Comparison of ENCODE assay signal across 20 cellular contexts in the genomic region with DNA sequence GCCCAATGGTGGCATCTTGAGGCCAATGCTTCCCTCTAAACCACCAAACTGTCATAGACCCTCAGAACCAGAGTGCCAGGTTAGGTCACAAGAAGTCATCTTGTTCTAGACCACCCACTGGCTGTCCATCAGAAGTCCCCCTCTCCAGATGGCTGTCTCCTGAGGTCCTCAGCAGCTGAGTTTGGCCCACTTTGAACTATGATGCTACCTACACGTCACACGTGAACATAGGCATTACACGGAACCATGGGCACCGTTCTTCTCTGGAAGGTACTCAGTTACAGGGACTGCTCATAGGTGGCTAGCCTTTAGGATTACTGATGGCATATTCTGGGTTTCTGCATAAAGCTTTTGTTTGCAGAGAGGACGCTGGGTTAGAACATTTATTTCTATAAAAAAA.
A peak's percentile ranks its signal among the peaks of the same experiment; 100 is the strongest.
DNase-seq lines count a peak whose midpoint lies in the region; ATAC-seq, FAIRE-seq and TF ChIP-seq lines count a peak whose summit lies in the region.
"Had no signal": no experiment of that assay in that cellular context is flagged by ENCODE, and none has a peak within 500 bp of the region (broad histone marks: within the 10 kb centered on the region; RNA-seq: fewer than 3 reads in every experiment).

No MANE protein-coding gene starts in this region.

- H3K4me3 ChIP-seq in breast epithelium (no peak overlapping the region), mammary epithelial cell (replicated peaks in 1 of 3; ENCODE audit: insufficient read depth in 1 of 3, low read depth in 2 of 3, low read length in 3 of 3) (no peak overlapping the region), mesenchymal stem cell (ENCODE audit: insufficient read depth in 1 of 2, low read depth in 1 of 2, low read length in 2 of 2) (no peak overlapping the region)
- H3K4me3 ChIP-seq: A549 had no signal

- no peak overlapping the region for H2AFZ ChIP-seq in mammary epithelial cell (ENCODE audit: low read depth, low read length)
- no peak overlapping the region for H2AFZ ChIP-seq in mesenchymal stem cell (ENCODE audit: low read depth, low read length)

- 79% methylated on average over 5 of the region's 5 CpGs for WGBS in mammary epithelial cell (ENCODE audit: low coverage, missing lambda C conversion rate)
- WGBS in mesenchymal stem cell = 97% methylated on average over 4 of the region's 5 CpGs

- H3K36me3 ChIP-seq in breast epithelium (no peaks in the 10 kb centered on the region), mammary epithelial cell (ENCODE audit: insufficient read depth, low read length) (no peaks in the 10 kb centered on the region), mesenchymal stem cell (ENCODE audit: control insufficient read depth in 1 of 2, insufficient read depth in 2 of 2, low read depth in 1 of 2, low read length in 2 of 2) (peaks cover 7 to 33% of the 10 kb centered on the region in 2 experiments)

- no peak for ATAC-seq in GM18498 (IDR thresholded peaks at IDR 0.05; ENCODE audit: unreplicated experiment)
- ATAC-seq: A549 had no signal

- H3K18ac ChIP-seq in mesenchymal stem cell (ENCODE audit: low read depth in 1 of 2, low read length in 2 of 2) = peak overlapping the region in 1 of 2 experiments; percentile 18

- dilution Hi-C loops in mammary epithelial cell (cut with HindIII; ENCODE audit: low sequenced_read_pairs) = no loop called here

- H3K4me2 ChIP-seq in mammary epithelial cell (ENCODE audit: insufficient read depth, low read depth, low read length) (no peak overlapping the region), mesenchymal stem cell (ENCODE audit: low read length, poor library complexity, severe bottlenecking) (no peak overlapping the region)
- H3K4me2 ChIP-seq: A549 had no signal

- H2BK5ac ChIP-seq in mesenchymal stem cell (ENCODE audit: low read depth, low read length, poor library complexity, severe bottlenecking) = no peak overlapping the region

- peak; percentile 48 for FAIRE-seq in urothelium cell line (lab: Jason Lieb, UNC)
- FAIRE-seq: A549, D721Med, G401.6, GM12891, GM18507, HTR-8/SVneo had no signal

- H4K91ac ChIP-seq in mesenchymal stem cell (ENCODE audit: low read length) = no peak overlapping the region

- H3K79me2 ChIP-seq in mammary epithelial cell (ENCODE audit: insufficient read depth, low read length) = no peaks in the 10 kb centered on the region

- no peak overlapping the region for H2AK5ac ChIP-seq in mesenchymal stem cell (ENCODE audit: low read length, severe bottlenecking)

- no peak overlapping the region for H3K23ac ChIP-seq in mesenchymal stem cell (ENCODE audit: low read length in 2 of 2)

- H3K9ac ChIP-seq in mammary epithelial cell (ENCODE audit: insufficient read depth, low read length) = no peak overlapping the region
- H3K9ac ChIP-seq in mesenchymal stem cell (ENCODE audit: low read length) = peak overlapping the region; percentile 87

- DNase-seq in breast epithelium (ENCODE audit: low spot score in 2 of 2) (no peak), mammary epithelial cell (no peak), mesenchymal stem cell (no peak), urothelium cell line (ENCODE audit: low spot score) (no peak), KG1 (lab: John Stamatoyannopoulos, UW) (no peak), RWPE1 (ENCODE audit: low spot score) (no peak)
- DNase-seq: AML-193; Caco-2; CD4-positive, alpha-beta T cell; GOT3; H9 had no signal

- CTCF ChIA-PET in mammary epithelial cell (lab: Charles Lee; ENCODE audit: low non-redundant PET) (no interaction called here), RWPE1 (lab: Yijun Ruan, JAX) (no interaction called here)

- no peak overlapping the region for H4K8ac ChIP-seq in mesenchymal stem cell (ENCODE audit: low read length)

- H3K4me1 ChIP-seq in breast epithelium (peaks cover 0 to 6% of the 10 kb centered on the region in 2 donors), mammary epithelial cell (ENCODE audit: insufficient read depth, low read length) (no peaks in the 10 kb centered on the region), mesenchymal stem cell (ENCODE audit: control insufficient read depth, insufficient read depth, low read depth, low read length) (peaks cover 12% of the 10 kb centered on the region)
- H3K4me1 ChIP-seq: A549, Caco-2 had no signal

- H2BK15ac ChIP-seq in mesenchymal stem cell (ENCODE audit: low read depth, poor library complexity, severe bottlenecking) = no peak overlapping the region

- H3K27me3 ChIP-seq in breast epithelium (no peaks in the 10 kb centered on the region), mammary epithelial cell (ENCODE audit: insufficient read depth, low read length) (no peaks in the 10 kb centered on the region), mesenchymal stem cell (ENCODE audit: control insufficient read depth in 1 of 2, insufficient read depth in 1 of 2, low read length in 2 of 2) (no peaks in the 10 kb centered on the region)

- H3K79me1 ChIP-seq in mesenchymal stem cell (replicated peaks; ENCODE audit: low read length, poor library complexity, severe bottlenecking) = peaks cover 40% of the 10 kb centered on the region

- H3K27ac ChIP-seq in breast epithelium (peak overlapping the region; percentile 55 to 84), mammary epithelial cell (ENCODE audit: insufficient read depth, low read depth, low read length) (no peak overlapping the region), mesenchymal stem cell (ENCODE audit: low read length, poor library complexity, severe bottlenecking) (no peak overlapping the region), RWPE1 (no peak overlapping the region)
- H3K27ac ChIP-seq: 22Rv1, A549, C4-2B had no signal

- POLR2A ChIA-PET in RWPE1 (lab: Yijun Ruan, JAX; ENCODE audit: low non-redundant PET) = no interaction called here

- H2BK120ac ChIP-seq in mesenchymal stem cell (ENCODE audit: low read depth, low read length) = no peak overlapping the region

- no peaks in the 10 kb centered on the region for H4K20me1 ChIP-seq in mammary epithelial cell (ENCODE audit: insufficient read depth, low read length)

- BruUV-seq in mammary epithelial cell (replicated peaks; lab: Mats Ljungman, UMichigan) = no TSS peak

- H3K14ac ChIP-seq in mesenchymal stem cell (ENCODE audit: low read length in 2 of 2) = no peak overlapping the region

- peak overlapping the region in 1 of 2 experiments; percentile 72 for H2BK12ac ChIP-seq in mesenchymal stem cell (ENCODE audit: low read length in 2 of 2)

- in situ Hi-C loops in mammary epithelial cell (cut with MboI; ENCODE audit: low sequenced_read_pairs in 2 of 2) = no loop called here

- intact Hi-C loops in breast epithelium (cut with DNase I; ENCODE audit: low total_unique reads) = loop anchor here (2.0 to 5.0 kb wide), 2 partner anchors 53 to 165 kb away; no protein-coding TSS in a partner anchor
- intact Hi-C loops in mammary epithelial cell (cut with micrococcal nuclease) = no loop called here

- H3K4ac ChIP-seq in mesenchymal stem cell (ENCODE audit: low read depth in 1 of 2, low read length in 2 of 2) = peak overlapping the region in 1 of 2 experiments; percentile 21

- no peaks in the 10 kb centered on the region for H3K9me3 ChIP-seq in breast epithelium
- H3K9me3 ChIP-seq in mammary epithelial cell (replicated peaks; ENCODE audit: insufficient read depth, low read length) = no peaks in the 10 kb centered on the region
- no peaks in the 10 kb centered on the region for H3K9me3 ChIP-seq in mesenchymal stem cell (ENCODE audit: control insufficient read depth, low read length)
- H3K9me3 ChIP-seq: A549, Caco-2 had no signal

- TF ChIP-seq POLR2A in breast epithelium (IDR thresholded peaks at IDR 0.05) = no peak

- TF ChIP-seq CTCF in breast epithelium (IDR thresholded peaks at IDR 0.05) (no peak), mammary epithelial cell (conservative IDR thresholded peaks at IDR 0.05 in 1 of 2, IDR thresholded peaks at IDR 0.05 in 1 of 2; ENCODE audit: extremely low read depth in 1 of 2, insufficient read depth in 1 of 2, low read depth in 1 of 2, low read length in 2 of 2) (no peak), RWPE1 (conservative IDR thresholded peaks at IDR 0.05; ENCODE audit: low read depth) (no peak)

Comparison
In these comparisons a context has a peak if more than half of its experiments do, and no peak if none do; other contexts are left out.
1. H3K27ac ChIP-seq: peak in breast epithelium (2 of 2); none in mammary epithelial cell (single experiment), mesenchymal stem cell (single experiment) and RWPE1 (single experiment).